5 cellular contexts compared by ENCODE assay signal in the genomic region with DNA sequence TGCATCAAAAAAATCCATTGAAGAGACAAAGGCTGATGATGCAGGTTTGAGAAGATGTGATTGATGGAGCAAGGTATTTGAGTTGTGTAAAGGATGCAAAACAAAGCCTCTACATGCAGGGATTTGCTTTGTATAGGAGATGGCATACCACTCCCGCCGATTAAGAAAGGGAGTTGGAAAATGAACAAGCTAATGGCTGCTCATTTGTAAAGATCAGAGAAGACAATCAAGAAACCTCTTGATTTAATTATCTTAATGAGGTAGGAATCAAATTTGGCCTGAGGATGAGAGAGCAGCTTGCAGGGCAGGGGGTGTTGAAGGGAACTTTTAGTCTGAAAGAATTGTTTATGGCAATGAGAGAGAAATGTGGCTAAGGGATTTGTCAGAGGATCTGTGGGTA.
"Had no signal": no experiment of that assay in that cellular context is flagged by ENCODE, and none has a peak within 500 bp of the region (broad histone marks: within the 10 kb centered on the region; RNA-seq: fewer than 3 reads in every experiment).

No MANE protein-coding gene starts in this region.

- H3K9me3 Mint-ChIP-seq: H9 had no signal

- H3K27ac Mint-ChIP-seq: H9 had no signal

- ATAC-seq: K562 had no signal

- H3K4me3 Mint-ChIP-seq: H9 had no signal

- DNase-seq: GOT3, H9, HCEC 1CT, IMR-90 had no signal

- H3K4me3 ChIP-seq: K562 had no signal
